In the genomic region with DNA sequence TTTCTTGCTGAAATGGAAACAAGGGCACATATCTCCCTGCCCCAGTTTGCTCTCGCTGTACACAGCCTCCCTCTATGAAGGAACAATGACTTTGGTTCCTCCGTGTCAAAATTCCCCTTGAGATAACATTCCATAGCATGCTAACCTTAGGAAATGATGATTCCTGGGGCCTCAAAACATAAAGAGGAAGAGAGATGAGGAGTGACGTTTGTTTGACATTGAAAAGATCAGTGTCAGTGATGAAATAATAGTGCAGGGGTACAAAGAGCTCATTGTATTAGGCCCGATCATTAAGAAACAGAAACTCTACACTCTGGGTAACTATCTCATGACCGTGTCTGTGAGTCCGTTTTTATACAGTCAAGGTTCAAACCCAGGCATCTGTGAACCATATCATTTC, we compare ENCODE assay signal across 26 cellular contexts. TPM values are rescaled to one million over a fixed set of nuclear protein-coding genes. Genes with fewer than 3 reads are reported as not detected.
"Had no signal": no experiment of that assay in that cellular context is flagged by ENCODE, and none has a peak within 500 bp of the region (broad histone marks: within the 10 kb centered on the region; RNA-seq: fewer than 3 reads in every experiment).

No MANE protein-coding gene starts in this region.

- DNase-seq: activated CD4-positive, alpha-beta memory T cell treated with anti-CD3 and anti-CD28 coated beads, Interleukin-2, amount 10 ng/mL, durations not matched to agents 7 days and 5 days; activated CD4-positive, alpha-beta T cell treated with anti-CD3 and anti-CD28 coated beads for 1 hour; activated CD4-positive, alpha-beta T cell treated with anti-CD3 and anti-CD28 coated beads, Interleukin-2, amount 10 ng/mL, durations not matched to agents 7 days and 5 days; activated CD8-positive, alpha-beta memory T cell treated with anti-CD3 and anti-CD28 coated beads, Interleukin-2, amount 50 U/mL, for 48 hours; activated gamma-delta T cell treated with Interleukin-2 at 50 U/mL for 16 hours; activated naive CD4-positive, alpha-beta T cell treated with anti-CD3 and anti-CD28 coated beads, Interleukin-2, amount 50 U/mL, for 16 hours; activated T-cell treated with anti-CD3 and anti-CD28 coated beads, Interleukin-2, amount 50 U/mL, for 4 hours; amniotic stem cell; dermis blood vessel endothelial cell; effector CD8-positive, alpha-beta T cell; heart left ventricle; naive thymus-derived CD8-positive, alpha-beta T cell; occipital lobe; stimulated activated CD4-positive, alpha-beta T cell treated with anti-CD3 and anti-CD28 coated beads, Interleukin-15, amount 100 ng/mL, for 24 hours; stimulated activated CD4-positive, alpha-beta T cell treated with anti-CD3 and anti-CD28 coated beads, Interleukin-2, amount 100 ng/mL, for 24 hours; stimulated activated naive B cell treated with anti-CD40 and anti-IgM and Interleukin-4, amounts not matched to agents 10 μg/mL and 1 μg/mL and 100 μg/mL, for 72 hours; stomach; T-helper 2 cell had no signal

- H3K27me3 ChIP-seq: breast epithelium, gastroesophageal sphincter, right atrium auricular region, stomach, suprapubic skin, tibial nerve had no signal

- H3K9me3 ChIP-seq: breast epithelium, gastroesophageal sphincter, heart left ventricle, right atrium auricular region, stomach, suprapubic skin, tibial nerve had no signal

- H3K36me3 ChIP-seq: breast epithelium, gastroesophageal sphincter, heart left ventricle, neural progenitor cell, right atrium auricular region, stomach, suprapubic skin, tibial nerve had no signal

- H3K4me1 ChIP-seq: breast epithelium, neural progenitor cell, parathyroid adenoma had no signal

- H3K4me3 ChIP-seq: breast epithelium, gastroesophageal sphincter, heart left ventricle, neural progenitor cell, right atrium auricular region, stomach, suprapubic skin, tibial nerve had no signal

- H3K27ac ChIP-seq: breast epithelium, epithelial cell of prostate, gastroesophageal sphincter, heart left ventricle, neural progenitor cell, parathyroid adenoma, right atrium auricular region, stomach, suprapubic skin, tibial nerve had no signal

RNA-seq across cellular contexts. Expression of a gene that starts 55.2 kb away (rescaled TPM):
- total RNA-seq: activated CD4-positive, alpha-beta memory T cell treated with anti-CD3 and anti-CD28 coated beads, Interleukin-2, amount 10 ng/mL, durations not matched to agents 7 days and 5 days; activated CD4-positive, alpha-beta T cell treated with anti-CD3 and anti-CD28 coated beads, Interleukin-2, amount 10 ng/mL, durations not matched to agents 7 days and 5 days; naive thymus-derived CD8-positive, alpha-beta T cell had no signal
- polyA plus RNA-seq: naive thymus-derived CD8-positive, alpha-beta T cell had no signal
